Comparison of ENCODE assay signal across 10 cellular contexts in genomic region chr11:73326929-73327811, GRCh38. TPM values are rescaled to one million over a fixed set of nuclear protein-coding genes. Genes with fewer than 3 reads are reported as not detected.
A peak's percentile ranks its signal among the peaks of the same experiment; 100 is the strongest.
DNase-seq lines count a peak whose midpoint lies in the region; TF ChIP-seq lines count a peak whose summit lies in the region.
"Had no signal": no experiment of that assay in that cellular context is flagged by ENCODE, and none has a peak within 500 bp of the region (broad histone marks: within the 10 kb centered on the region; RNA-seq: fewer than 3 reads in every experiment).

No MANE protein-coding gene starts in this region.

- no peaks in the 10 kb centered on the region for H3K9me3 Mint-ChIP-seq in activated CD4-positive, alpha-beta memory T cell treated with anti-CD3 and anti-CD28 coated beads for 36 hours
- H3K9me3 Mint-ChIP-seq in activated CD4-positive, alpha-beta memory T cell treated with anti-CD3 and anti-CD28 coated beads, Interleukin-2, amount 10 ng/mL, durations not matched to agents 7 days and 5 days: no peaks in the 10 kb centered on the region
- no peaks in the 10 kb centered on the region for H3K9me3 Mint-ChIP-seq in Calu3 (ENCODE audit: low read depth, unreplicated experiment)

- CTCF ChIA-PET in activated CD4-positive, alpha-beta memory T cell treated with anti-CD3 and anti-CD28 coated beads for 36 hours (lab: Charles Lee): interaction anchor here (0.8 to 1.5 kb wide), 5 partner anchors 8 to 29 kb away, joined by 3 to 9 read pairs (median 3); no protein-coding TSS in a partner anchor
- CTCF ChIA-PET in activated CD4-positive, alpha-beta memory T cell treated with anti-CD3 and anti-CD28 coated beads, Interleukin-2, amount 10 ng/mL, durations not matched to agents 7 days and 5 days (lab: Charles Lee): interaction anchor here (1.0 to 2.6 kb wide), 5 partner anchors 8 to 36 kb away, joined by 4 to 17 read pairs (median 4); no protein-coding TSS in a partner anchor
- CTCF ChIA-PET in Calu3 (lab: Charles Lee): interaction anchor here (0.6 to 2.6 kb wide), 4 partner anchors 9 to 280 kb away, joined by 3 to 14 read pairs (median 4); no protein-coding TSS in a partner anchor

- H3K4me1 ChIP-seq in tibial artery: peaks cover 22 to 98% (median 94%) of the 10 kb centered on the region in 4 donors

- no peak overlapping the region for H3K4me3 ChIP-seq in WERI-Rb-1 (ENCODE audit: low read depth, low read length)
- no peak overlapping the region for H3K4me3 ChIP-seq in tibial artery
- H3K4me3 ChIP-seq: lung had no signal

- no TSS peak for BruUV-seq in Calu3 (replicated peaks; lab: Mats Ljungman, UMichigan)

- no peaks in the 10 kb centered on the region for H3K27me3 Mint-ChIP-seq in activated CD4-positive, alpha-beta memory T cell treated with anti-CD3 and anti-CD28 coated beads for 36 hours
- no peaks in the 10 kb centered on the region for H3K27me3 Mint-ChIP-seq in activated CD4-positive, alpha-beta memory T cell treated with anti-CD3 and anti-CD28 coated beads, Interleukin-2, amount 10 ng/mL, durations not matched to agents 7 days and 5 days
- no peaks in the 10 kb centered on the region for H3K27me3 Mint-ChIP-seq in Calu3 (ENCODE audit: unreplicated experiment)

- H3K4me1 Mint-ChIP-seq in activated CD4-positive, alpha-beta memory T cell treated with anti-CD3 and anti-CD28 coated beads for 36 hours (ENCODE audit: low read depth): no peaks in the 10 kb centered on the region
- no peaks in the 10 kb centered on the region for H3K4me1 Mint-ChIP-seq in activated CD4-positive, alpha-beta memory T cell treated with anti-CD3 and anti-CD28 coated beads, Interleukin-2, amount 10 ng/mL, durations not matched to agents 7 days and 5 days
- peaks cover 11% of the 10 kb centered on the region for H3K4me1 Mint-ChIP-seq in Calu3 (ENCODE audit: low read depth, unreplicated experiment)

- TF ChIP-seq CTCF in WERI-Rb-1 (IDR thresholded peaks at IDR 0.05; ENCODE audit: low read depth, low read length) (no peak), tibial artery (IDR thresholded peaks at IDR 0.05) (no peak), Calu3 (IDR thresholded peaks at IDR 0.05; ENCODE audit: unreplicated experiment) (no peak)

- intact Hi-C loops in activated CD4-positive, alpha-beta memory T cell treated with anti-CD3 and anti-CD28 coated beads for 36 hours (cut with micrococcal nuclease): no loop called here
- intact Hi-C loops in tibial artery (cut with DNase I; ENCODE audit: low total_unique reads) (no loop called here), Calu3 (cut with micrococcal nuclease; ENCODE audit: unreplicated experiment) (no loop called here)

- POLR2A ChIA-PET in activated CD4-positive, alpha-beta memory T cell treated with anti-CD3 and anti-CD28 coated beads for 36 hours (lab: Charles Lee): no interaction called here
- POLR2A ChIA-PET in activated CD4-positive, alpha-beta memory T cell treated with anti-CD3 and anti-CD28 coated beads, Interleukin-2, amount 10 ng/mL, durations not matched to agents 7 days and 5 days (lab: Charles Lee): no interaction called here

- H3K27me3 ChIP-seq in WERI-Rb-1 (ENCODE audit: insufficient read depth, low read depth, severe bottlenecking): no peaks in the 10 kb centered on the region
- H3K27me3 ChIP-seq in tibial artery: no peaks in the 10 kb centered on the region

- peak; percentile 24 for DNase-seq in activated CD4-positive, alpha-beta memory T cell treated with anti-CD3 and anti-CD28 coated beads for 36 hours
- no peak for DNase-seq in activated CD4-positive, alpha-beta memory T cell treated with anti-CD3 and anti-CD28 coated beads, Interleukin-2, amount 10 ng/mL, durations not matched to agents 7 days and 5 days
- DNase-seq in WERI-Rb-1 (no peak), kidney tubule cell (ENCODE audit: low spot score) (peak; percentile 87), tibial artery (no peak), germinal center (ENCODE audit: low spot score) (no peak), Calu3 (no peak)
- no peak for DNase-seq in activated naive CD4-positive, alpha-beta T cell treated with Interleukin-2 at 50 U/mL for 16 hours

- H3K4me3 Mint-ChIP-seq in activated CD4-positive, alpha-beta memory T cell treated with anti-CD3 and anti-CD28 coated beads for 36 hours: no peak overlapping the region
- H3K4me3 Mint-ChIP-seq in activated CD4-positive, alpha-beta memory T cell treated with anti-CD3 and anti-CD28 coated beads, Interleukin-2, amount 10 ng/mL, durations not matched to agents 7 days and 5 days: no peak overlapping the region
- no peak overlapping the region for H3K4me3 Mint-ChIP-seq in Calu3 (ENCODE audit: low read depth, unreplicated experiment)

- H3K36me3 Mint-ChIP-seq in activated CD4-positive, alpha-beta memory T cell treated with anti-CD3 and anti-CD28 coated beads for 36 hours: no peaks in the 10 kb centered on the region
- H3K36me3 Mint-ChIP-seq in activated CD4-positive, alpha-beta memory T cell treated with anti-CD3 and anti-CD28 coated beads, Interleukin-2, amount 10 ng/mL, durations not matched to agents 7 days and 5 days (ENCODE audit: low read depth): no peaks in the 10 kb centered on the region
- H3K36me3 Mint-ChIP-seq in Calu3 (ENCODE audit: insufficient read depth, unreplicated experiment): no peaks in the 10 kb centered on the region

- H3K36me3 ChIP-seq in WERI-Rb-1 (no peaks in the 10 kb centered on the region; the same call in 1 of the 2 replicates), tibial artery (peaks cover 0 to 9% (median 0%) of the 10 kb centered on the region in 3 donors)

- H3K27ac ChIP-seq in WERI-Rb-1 (peak overlapping the region; percentile 92), tibial artery (peak overlapping the region; percentile 97)

- no peak overlapping the region for H3K27ac Mint-ChIP-seq in activated CD4-positive, alpha-beta memory T cell treated with anti-CD3 and anti-CD28 coated beads for 36 hours
- no peak overlapping the region for H3K27ac Mint-ChIP-seq in activated CD4-positive, alpha-beta memory T cell treated with anti-CD3 and anti-CD28 coated beads, Interleukin-2, amount 10 ng/mL, durations not matched to agents 7 days and 5 days
- no peak overlapping the region for H3K27ac Mint-ChIP-seq in Calu3 (ENCODE audit: unreplicated experiment)

- H3K9me3 ChIP-seq in WERI-Rb-1 (ENCODE audit: severe bottlenecking): no peaks in the 10 kb centered on the region
- no peaks in the 10 kb centered on the region for H3K9me3 ChIP-seq in tibial artery

RNA-seq across cellular contexts. Expression of gene ARHGEF17, which starts 19.1 kb away (rescaled TPM):
- under 1 TPM in 1 of 2 experiments, not detected in 1; 0.07 TPM for total RNA-seq in activated CD4-positive, alpha-beta memory T cell treated with anti-CD3 and anti-CD28 coated beads for 36 hours
- under 1 TPM; 0.05 TPM for total RNA-seq in activated CD4-positive, alpha-beta memory T cell treated with anti-CD3 and anti-CD28 coated beads, Interleukin-2, amount 10 ng/mL, durations not matched to agents 7 days and 5 days
- total RNA-seq in Calu3 (2022): 22.0 and 22.3 TPM in 2 replicates

RNA-seq across cellular contexts. Expression of gene RELT, which starts 49.0 kb away (rescaled TPM):
- total RNA-seq in activated CD4-positive, alpha-beta memory T cell treated with anti-CD3 and anti-CD28 coated beads for 36 hours: 10 to 100 TPM; 18.5 to 18.9 TPM
- 10 to 100 TPM; 26.0 to 27.3 TPM for total RNA-seq in activated CD4-positive, alpha-beta memory T cell treated with anti-CD3 and anti-CD28 coated beads, Interleukin-2, amount 10 ng/mL, durations not matched to agents 7 days and 5 days
- 11.8 and 12.2 TPM in 2 replicates for total RNA-seq in Calu3 (2022)

RNA-seq across cellular contexts. Expression of gene P2RY6, which starts 55.0 kb away (rescaled TPM):
- total RNA-seq in activated CD4-positive, alpha-beta memory T cell treated with anti-CD3 and anti-CD28 coated beads for 36 hours: not detected
- not detected for total RNA-seq in activated CD4-positive, alpha-beta memory T cell treated with anti-CD3 and anti-CD28 coated beads, Interleukin-2, amount 10 ng/mL, durations not matched to agents 7 days and 5 days
- 0.42 TPM in 1 of 2 replicates, not detected in the other for total RNA-seq in Calu3 (2022)
- total RNA-seq: NCI-H460 had no signal

Comparison
In these comparisons a context has a peak if more than half of its experiments do, and no peak if none do; other contexts are left out.
1. DNase-seq: peak in activated CD4-positive, alpha-beta memory T cell treated with anti-CD3 and anti-CD28 coated beads for 36 hours (single experiment) and kidney tubule cell (single experiment); none in activated CD4-positive, alpha-beta memory T cell treated with anti-CD3 and anti-CD28 coated beads, Interleukin-2, amount 10 ng/mL, durations not matched to agents 7 days and 5 days (single experiment), WERI-Rb-1 (single experiment), tibial artery (0 of 2), germinal center (single experiment), Calu3 (single experiment) and activated naive CD4-positive, alpha-beta T cell treated with Interleukin-2 at 50 U/mL for 16 hours (single experiment).
2. RNA of gene ARHGEF17, which starts 19.1 kb away (total RNA-seq): 22.0 to 22.3 TPM in Calu3; 0.07 TPM in activated CD4-positive, alpha-beta memory T cell treated with anti-CD3 and anti-CD28 coated beads for 36 hours and 0.05 TPM in activated CD4-positive, alpha-beta memory T cell treated with anti-CD3 and anti-CD28 coated beads, Interleukin-2, amount 10 ng/mL, durations not matched to agents 7 days and 5 days; every median in the first group is over 10 times any median in the second.